In genomic region chr12:27332407-27333310, GRCh38 we compare ENCODE assay signal across 1 cellular context.
TF ChIP-seq lines count a peak whose summit lies in the region.

Gene BMAL2 (plus strand): TSS chr12:27332836. CDS start chr12:27333073, 237 bp downstream.

TF ChIP-seq in HepG2, 621 proteins besides CTCF, POLR2A, EP300 and RAD21 (continued from another document and continues in another):
- no peak for TF ChIP-seq ATF3 (CRISPR knock-in tag; IDR thresholded peaks at IDR 0.05)
- TF ChIP-seq MAF1 (CRISPR knock-in tag; IDR thresholded peaks at IDR 0.05; ENCODE audit: borderline replicate concordance): no peak
- TF ChIP-seq NR2F6 (IDR thresholded peaks at IDR 0.05): no peak
- TF ChIP-seq NR2F6 (CRISPR knock-in tag; IDR thresholded peaks at IDR 0.05): no peak
- no peak for TF ChIP-seq ZSCAN22 (CRISPR knock-in tag; IDR thresholded peaks at IDR 0.05)
- no peak for TF ChIP-seq SP4 (CRISPR knock-in tag; IDR thresholded peaks at IDR 0.05)
- no peak for TF ChIP-seq SOX5 (CRISPR knock-in tag; IDR thresholded peaks at IDR 0.05; ENCODE audit: borderline replicate concordance)
- TF ChIP-seq ZFP82 (CRISPR knock-in tag; IDR thresholded peaks at IDR 0.05; ENCODE audit: borderline replicate concordance): no peak
- TF ChIP-seq AGO2 (optimal IDR thresholded peaks at IDR 0.05; ENCODE audit: low read depth, low read length): no peak
- no peak; the same call in 1 of the 2 replicates for TF ChIP-seq ATF7-NPFF (CRISPR knock-in tag; IDR thresholded peaks at IDR 0.05; ENCODE audit: low read depth)
- no peak for TF ChIP-seq HDAC2 (CRISPR knock-in tag; IDR thresholded peaks at IDR 0.05)
- TF ChIP-seq ZNF550 (CRISPR knock-in tag; IDR thresholded peaks at IDR 0.05; ENCODE audit: borderline replicate concordance): no peak
- TF ChIP-seq SALL1 (CRISPR knock-in tag; IDR thresholded peaks at IDR 0.05): peak; percentile 24
- no peak for TF ChIP-seq JDP2 (CRISPR knock-in tag; IDR thresholded peaks at IDR 0.05; ENCODE audit: borderline replicate concordance)
- TF ChIP-seq ZNF382 (CRISPR knock-in tag; IDR thresholded peaks at IDR 0.05; ENCODE audit: borderline replicate concordance): no peak
- no peak for TF ChIP-seq NFYB (CRISPR knock-in tag; IDR thresholded peaks at IDR 0.05)
- TF ChIP-seq KLF9 (CRISPR knock-in tag; IDR thresholded peaks at IDR 0.05; ENCODE audit: low read depth): no peak
- TF ChIP-seq BCLAF1 (IDR thresholded peaks at IDR 0.05): no peak
- TF ChIP-seq ZNF501 (CRISPR knock-in tag; IDR thresholded peaks at IDR 0.05): no peak
- TF ChIP-seq GRHL1 (CRISPR knock-in tag; conservative IDR thresholded peaks at IDR 0.05): no peak
- TF ChIP-seq SIX1 (CRISPR knock-in tag; IDR thresholded peaks at IDR 0.05; ENCODE audit: borderline replicate concordance): no peak
- no peak for TF ChIP-seq MEF2D (CRISPR knock-in tag; IDR thresholded peaks at IDR 0.05)
- TF ChIP-seq ZNF335 (CRISPR knock-in tag; IDR thresholded peaks at IDR 0.05): no peak
- no peak for TF ChIP-seq FIP1L1 (IDR thresholded peaks at IDR 0.05; ENCODE audit: borderline replicate concordance, insufficient read depth, low read depth, low read length)
- TF ChIP-seq MEIS1 (CRISPR knock-in tag; IDR thresholded peaks at IDR 0.05; ENCODE audit: borderline replicate concordance): peak; percentile 60; the same call in 1 of the 2 replicates
- TF ChIP-seq ZNF7 (CRISPR knock-in tag; IDR thresholded peaks at IDR 0.05): no peak
- TF ChIP-seq GLI4 (CRISPR knock-in tag; IDR thresholded peaks at IDR 0.05; ENCODE audit: borderline replicate concordance): no peak
- TF ChIP-seq TARDBP (CRISPR knock-in tag; IDR thresholded peaks at IDR 0.05): no peak
- no peak for TF ChIP-seq RBM22 (optimal IDR thresholded peaks at IDR 0.05; ENCODE audit: low read length)
- no peak for TF ChIP-seq FOXC1 (CRISPR knock-in tag; IDR thresholded peaks at IDR 0.05; ENCODE audit: borderline replicate concordance)
- no peak for TF ChIP-seq HNF1A (IDR thresholded peaks at IDR 0.05; ENCODE audit: low read depth)
- TF ChIP-seq HNF1A (CRISPR knock-in tag; IDR thresholded peaks at IDR 0.05; ENCODE audit: borderline replicate concordance): no peak
- no peak for TF ChIP-seq ATRX (CRISPR knock-in tag; IDR thresholded peaks at IDR 0.05; ENCODE audit: borderline replicate concordance)
- no peak for TF ChIP-seq SAFB2 (CRISPR knock-in tag; IDR thresholded peaks at IDR 0.05; ENCODE audit: borderline replicate concordance, low read depth)
- no peak for TF ChIP-seq MIER3 (CRISPR knock-in tag; IDR thresholded peaks at IDR 0.05; ENCODE audit: borderline replicate concordance)
- TF ChIP-seq NFRKB (IDR thresholded peaks at IDR 0.05): no peak
- no peak for TF ChIP-seq ZBTB34 (CRISPR knock-in tag; IDR thresholded peaks at IDR 0.05)
- no peak for TF ChIP-seq ZBTB14 (CRISPR knock-in tag; IDR thresholded peaks at IDR 0.05)
- TF ChIP-seq E2F5 (CRISPR knock-in tag; conservative IDR thresholded peaks at IDR 0.05): peak; percentile 74
- no peak for TF ChIP-seq ZNF792 (CRISPR knock-in tag; IDR thresholded peaks at IDR 0.05)
- no peak for TF ChIP-seq ZNF747 (CRISPR knock-in tag; IDR thresholded peaks at IDR 0.05; ENCODE audit: borderline replicate concordance)
- no peak for TF ChIP-seq ZNF10 (CRISPR knock-in tag; IDR thresholded peaks at IDR 0.05; ENCODE audit: borderline replicate concordance, low read depth)
- no peak for TF ChIP-seq ZBTB46 (CRISPR knock-in tag; IDR thresholded peaks at IDR 0.05; ENCODE audit: borderline replicate concordance)
- TF ChIP-seq DNMT1 (CRISPR knock-in tag; IDR thresholded peaks at IDR 0.05): no peak
- TF ChIP-seq PITX1 (CRISPR knock-in tag; IDR thresholded peaks at IDR 0.05): no peak
- no peak for TF ChIP-seq ZNF326 (CRISPR knock-in tag; IDR thresholded peaks at IDR 0.05; ENCODE audit: borderline replicate concordance)
- no peak for TF ChIP-seq SUZ12 (IDR thresholded peaks at IDR 0.05; ENCODE audit: low read depth, low read length)
- TF ChIP-seq MLLT10 (CRISPR knock-in tag; IDR thresholded peaks at IDR 0.05): no peak
- TF ChIP-seq ZFP62 (CRISPR knock-in tag; IDR thresholded peaks at IDR 0.05): no peak
- TF ChIP-seq HNRNPH1 (optimal IDR thresholded peaks at IDR 0.05; ENCODE audit: low read depth, low read length): no peak
- TF ChIP-seq RXRA (CRISPR knock-in tag; IDR thresholded peaks at IDR 0.05): no peak
- TF ChIP-seq ZFX (CRISPR knock-in tag; IDR thresholded peaks at IDR 0.05; ENCODE audit: low read depth): peak; percentile 77
- TF ChIP-seq ZNF350 (CRISPR knock-in tag; IDR thresholded peaks at IDR 0.05; ENCODE audit: borderline replicate concordance, low read depth): no peak
- 0 out of 2 replicates have a peak, but pooled peaks have one; percentile 6 for TF ChIP-seq ZFP36L1 (CRISPR knock-in tag; IDR thresholded peaks at IDR 0.05)
- no peak for TF ChIP-seq KDM6A (CRISPR knock-in tag; IDR thresholded peaks at IDR 0.05; ENCODE audit: low read depth)
- TF ChIP-seq CBX5 (CRISPR knock-in tag; IDR thresholded peaks at IDR 0.05; ENCODE audit: borderline replicate concordance): no peak
- no peak for TF ChIP-seq TRIM22 (IDR thresholded peaks at IDR 0.05)
- no peak for TF ChIP-seq ZNF589 (CRISPR knock-in tag; conservative IDR thresholded peaks at IDR 0.05)
- TF ChIP-seq PLRG1 (conservative IDR thresholded peaks at IDR 0.05): no peak
- no peak for TF ChIP-seq CCAR2 (optimal IDR thresholded peaks at IDR 0.05; ENCODE audit: low read depth, low read length)
- no peak for TF ChIP-seq ZNF251 (CRISPR knock-in tag; IDR thresholded peaks at IDR 0.05)
- TF ChIP-seq CREBL2 (CRISPR knock-in tag; IDR thresholded peaks at IDR 0.05; ENCODE audit: borderline replicate concordance): no peak
